Comparison of ENCODE assay signal across 8 cellular contexts in genomic region chr9:80893190-80893589, GRCh38.
"Had no signal": no experiment of that assay in that cellular context is flagged by ENCODE, and none has a peak within 500 bp of the region (broad histone marks: within the 10 kb centered on the region; RNA-seq: fewer than 3 reads in every experiment).

No MANE protein-coding gene starts in this region.

- H2AFZ ChIP-seq: GM23338 had no signal

- H3K27ac ChIP-seq: HL-60 had no signal

- H3K4me2 ChIP-seq: GM23338 had no signal

- H3K4me3 ChIP-seq: GM23338, HAP-1 had no signal

- DNase-seq: H7, HFFc6, Kasumi-1, KG1 had no signal

- ATAC-seq: GM23338, HCT116 had no signal

- H3K4me1 ChIP-seq: HAP-1 had no signal

- H3K36me3 ChIP-seq: HAP-1 had no signal

- H3K9me3 ChIP-seq: HAP-1 had no signal
